24 cellular contexts compared by ENCODE assay signal in genomic region chr3:133860519-133860918, GRCh38.
"Had no signal": no experiment of that assay in that cellular context is flagged by ENCODE, and none has a peak within 500 bp of the region (broad histone marks: within the 10 kb centered on the region; RNA-seq: fewer than 3 reads in every experiment).

No MANE protein-coding gene starts in this region.

- H3K4me1 ChIP-seq: gastrocnemius medialis, left lung, neural progenitor cell, psoas muscle, sigmoid colon, testis, uterus had no signal

- H3K36me3 ChIP-seq: gastrocnemius medialis, left lung, neural progenitor cell, ovary, sigmoid colon, tibial artery, uterus had no signal

- H3K4me2 ChIP-seq: neural progenitor cell had no signal

- H3K27me3 ChIP-seq: dorsolateral prefrontal cortex, gastrocnemius medialis, left lung, neural progenitor cell, ovary, sigmoid colon, testis, tibial artery, uterus had no signal

- H3K36me3 Mint-ChIP-seq: naive thymus-derived CD4-positive, alpha-beta T cell; neural progenitor cell; stimulated activated effector memory CD8-positive, alpha-beta T cell treated with anti-CD3 and anti-CD28 coated beads, Interleukin-12 subunit alpha, Interleukin-12 subunit beta, amount 100 ng/mL, for 72 hours had no signal

- H3K4me1 Mint-ChIP-seq: neural progenitor cell had no signal

- DNase-seq: dorsolateral prefrontal cortex; effector CD4-positive, alpha-beta T cell; foreskin fibroblast; gastrocnemius medialis; left lung; mesenchymal stem cell; midbrain; naive thymus-derived CD4-positive, alpha-beta T cell; nucleus accumbens; ovary; psoas muscle; right cardiac atrium; sigmoid colon; stimulated activated CD4-positive, alpha-beta T cell treated with anti-CD3 and anti-CD28 coated beads, Interleukin-2, amount 100 ng/mL, for 24 hours; stimulated activated CD4-positive, alpha-beta T cell treated with anti-CD3 and anti-CD28 coated beads, Interleukin-4, amount 100 ng/mL, for 24 hours; stimulated activated naive CD8-positive, alpha-beta T cell treated with anti-CD3 and anti-CD28 coated beads, Interleukin-15, Interleukin-2, amounts not matched to agents 100 U/mL and 50 U/mL, for 24 hours; substantia nigra; testis; tibial artery; uterus had no signal

- H3K4me3 ChIP-seq: dorsolateral prefrontal cortex, gastrocnemius medialis, left lung, neural progenitor cell, ovary, psoas muscle, sigmoid colon, testis, tibial artery, uterus had no signal

- ATAC-seq: gastrocnemius medialis; left lung; naive thymus-derived CD4-positive, alpha-beta T cell; psoas muscle; right cardiac atrium; stimulated activated effector memory CD8-positive, alpha-beta T cell treated with anti-CD3 and anti-CD28 coated beads, Interleukin-12 subunit alpha, Interleukin-12 subunit beta, amount 100 ng/mL, for 72 hours; stimulated activated naive CD8-positive, alpha-beta T cell treated with anti-CD3 and anti-CD28 coated beads, Interleukin-15, Interleukin-2, amounts not matched to agents 100 U/mL and 50 U/mL, for 24 hours had no signal

- H3K9me3 Mint-ChIP-seq: naive thymus-derived CD4-positive, alpha-beta T cell; nephron; neural progenitor cell; stimulated activated effector memory CD8-positive, alpha-beta T cell treated with anti-CD3 and anti-CD28 coated beads, Interleukin-12 subunit alpha, Interleukin-12 subunit beta, amount 100 ng/mL, for 72 hours; type B pancreatic cell had no signal

- H3K27ac ChIP-seq: gastrocnemius medialis, left lung, neural progenitor cell, ovary, psoas muscle, sigmoid colon, testis, tibial artery, uterus had no signal

- H2AFZ ChIP-seq: neural progenitor cell had no signal

- H3K4me3 Mint-ChIP-seq: naive thymus-derived CD4-positive, alpha-beta T cell; nephron; neural progenitor cell; stimulated activated effector memory CD8-positive, alpha-beta T cell treated with anti-CD3 and anti-CD28 coated beads, Interleukin-12 subunit alpha, Interleukin-12 subunit beta, amount 100 ng/mL, for 72 hours; type B pancreatic cell had no signal

- H3K27me3 Mint-ChIP-seq: type B pancreatic cell had no signal

- H3K9me3 ChIP-seq: gastrocnemius medialis, left lung, ovary, psoas muscle, sigmoid colon, testis, tibial artery, uterus had no signal

- H3K27ac Mint-ChIP-seq: naive thymus-derived CD4-positive, alpha-beta T cell; nephron; neural progenitor cell; stimulated activated effector memory CD8-positive, alpha-beta T cell treated with anti-CD3 and anti-CD28 coated beads, Interleukin-12 subunit alpha, Interleukin-12 subunit beta, amount 100 ng/mL, for 72 hours; type B pancreatic cell had no signal
